8 cellular contexts compared by ENCODE assay signal in genomic region chr21:14474995-14475394, GRCh38.
"Had no signal": no experiment of that assay in that cellular context is flagged by ENCODE, and none has a peak within 500 bp of the region (broad histone marks: within the 10 kb centered on the region; RNA-seq: fewer than 3 reads in every experiment).

No MANE protein-coding gene starts in this region.

- H3K4me1 Mint-ChIP-seq: H9 had no signal

- DNase-seq: GM23248, GOT3, H7, H9, HCEC 1CT, HFFc6 had no signal

- H3K4me3 Mint-ChIP-seq: GM23338, H9, HFFc6 had no signal

- H3K9me3 Mint-ChIP-seq: GM23338, H9 had no signal

- ATAC-seq: GM23338, HCT116 had no signal

- H3K27ac Mint-ChIP-seq: GM23338, H9, HFFc6 had no signal
